In genomic region chr1:67685067-67685557, GRCh38 we compare ENCODE assay signal across 8 cellular contexts. TPM values are rescaled to one million over a fixed set of nuclear protein-coding genes. Genes with fewer than 3 reads are reported as not detected.
A peak's percentile ranks its signal among the peaks of the same experiment; 100 is the strongest.
DNase-seq lines count a peak whose midpoint lies in the region; ATAC-seq, FAIRE-seq and TF ChIP-seq lines count a peak whose summit lies in the region.

Gene GADD45A (plus strand): TSS chr1:67685201. CDS start chr1:67685495, 294 bp downstream.

- DNase-seq in NCI-H2107 treated with DMSO at 0.1 percent for 48 hours (lab: John Stamatoyannopoulos, UW; ENCODE audit: unreplicated experiment): peak; percentile 99
- peak; percentile 99 to 100 (median 99) for DNase-seq in body of pancreas
- DNase-seq in iPS DF 4.7 (ENCODE audit: extremely low read depth, low spot score): peak; percentile 96
- peak; percentile 99 to 100 for DNase-seq in gastrocnemius medialis

- H3K4me3 ChIP-seq in body of pancreas (peak within 1 kb of the TSS; percentile 34 to 81), gastrocnemius medialis (peak within 1 kb of the TSS; percentile 75 to 89 (median 88))

- WGBS in body of pancreas, 2 donors: 0% methylated on average over 2 to 31 of the region's 39 CpGs

- ATAC-seq in GM18520 (IDR thresholded peaks at IDR 0.05; ENCODE audit: unreplicated experiment) (peak; percentile 79), HG03064 (IDR thresholded peaks at IDR 0.05; ENCODE audit: low read depth, unreplicated experiment) (peak; percentile 83), body of pancreas (peak; percentile 90), gastrocnemius medialis (peak; percentile 84 to 86)

- FAIRE-seq in TTC549 (lab: Jason Lieb, UNC): peak; percentile 91

- peak within 1 kb of the TSS; percentile 89 for H3K27ac ChIP-seq in 22Rv1
- H3K27ac ChIP-seq in body of pancreas: peak within 1 kb of the TSS; percentile 88 to 98 (median 94)
- peak within 1 kb of the TSS; percentile 97 to 99 (median 98) for H3K27ac ChIP-seq in gastrocnemius medialis

- H3K36me3 ChIP-seq in body of pancreas (replicated peaks in 1 of 2; ENCODE audit: insufficient read depth in 1 of 2, low read depth in 2 of 2) (peaks cover 0 to 1% of the 10 kb centered on the region in 2 donors), gastrocnemius medialis (peaks cover 6 to 23% of the 10 kb centered on the region in 2 donors)

- TF ChIP-seq POLR2A in body of pancreas (IDR thresholded peaks at IDR 0.05): peak; percentile 98 to 100 (median 98)
- peak; percentile 99 to 100 for TF ChIP-seq POLR2A in gastrocnemius medialis (IDR thresholded peaks at IDR 0.05)

- no peaks in the 10 kb centered on the region for H3K27me3 ChIP-seq in body of pancreas
- H3K27me3 ChIP-seq in gastrocnemius medialis: no peaks in the 10 kb centered on the region

- H3K4me1 ChIP-seq in body of pancreas (peaks cover 36% of the 10 kb centered on the region), gastrocnemius medialis (peaks cover 27 to 28% of the 10 kb centered on the region in 2 donors)

- intact Hi-C loops in body of pancreas (cut with DNase I) (loop anchor here (10.0 kb wide), 1 partner anchor 120 kb away; no protein-coding TSS in a partner anchor), gastrocnemius medialis (cut with DNase I; ENCODE audit: low total_unique reads) (loop anchor here (1.0 to 10.0 kb wide), 4 partner anchors 32 to 370 kb away; no protein-coding TSS in a partner anchor)

- no peaks in the 10 kb centered on the region for H3K9me3 ChIP-seq in body of pancreas
- H3K9me3 ChIP-seq in gastrocnemius medialis: no peaks in the 10 kb centered on the region

- TF ChIP-seq CTCF in 22Rv1 (IDR thresholded peaks at IDR 0.05) (no peak), body of pancreas (IDR thresholded peaks at IDR 0.05) (peak in 1 of 7 experiments; percentile 20), gastrocnemius medialis (IDR thresholded peaks at IDR 0.05 in 4 of 5, conservative IDR thresholded peaks at IDR 0.05 in 1 of 5) (no peak)

- in situ Hi-C loops in gastrocnemius medialis (cut with MboI; ENCODE audit: low sequenced_read_pairs in 4 of 4): loop anchor here (5.0 to 25.0 kb wide), 3 partner anchors 120 to 123 kb away; no protein-coding TSS in a partner anchor

RNA-seq across cellular contexts. Expression of gene GADD45A, which starts in this region (rescaled TPM):
- total RNA-seq in body of pancreas (10 to 100 TPM; 18.5 to 28.3 TPM), gastrocnemius medialis (100 to 1,000 TPM in 3 of 4 donors, 10 to 100 TPM in 1; 80.4 to 188 (median 142) TPM)

Comparison
In these comparisons a context has a peak if more than half of its experiments do, and no peak if none do; other contexts are left out.
1. Peak in every context shown above with its lines: DNase-seq, ATAC-seq, H3K4me3 ChIP-seq and H3K27ac ChIP-seq.